Comparison of ENCODE assay signal across 9 cellular contexts in the genomic region with DNA sequence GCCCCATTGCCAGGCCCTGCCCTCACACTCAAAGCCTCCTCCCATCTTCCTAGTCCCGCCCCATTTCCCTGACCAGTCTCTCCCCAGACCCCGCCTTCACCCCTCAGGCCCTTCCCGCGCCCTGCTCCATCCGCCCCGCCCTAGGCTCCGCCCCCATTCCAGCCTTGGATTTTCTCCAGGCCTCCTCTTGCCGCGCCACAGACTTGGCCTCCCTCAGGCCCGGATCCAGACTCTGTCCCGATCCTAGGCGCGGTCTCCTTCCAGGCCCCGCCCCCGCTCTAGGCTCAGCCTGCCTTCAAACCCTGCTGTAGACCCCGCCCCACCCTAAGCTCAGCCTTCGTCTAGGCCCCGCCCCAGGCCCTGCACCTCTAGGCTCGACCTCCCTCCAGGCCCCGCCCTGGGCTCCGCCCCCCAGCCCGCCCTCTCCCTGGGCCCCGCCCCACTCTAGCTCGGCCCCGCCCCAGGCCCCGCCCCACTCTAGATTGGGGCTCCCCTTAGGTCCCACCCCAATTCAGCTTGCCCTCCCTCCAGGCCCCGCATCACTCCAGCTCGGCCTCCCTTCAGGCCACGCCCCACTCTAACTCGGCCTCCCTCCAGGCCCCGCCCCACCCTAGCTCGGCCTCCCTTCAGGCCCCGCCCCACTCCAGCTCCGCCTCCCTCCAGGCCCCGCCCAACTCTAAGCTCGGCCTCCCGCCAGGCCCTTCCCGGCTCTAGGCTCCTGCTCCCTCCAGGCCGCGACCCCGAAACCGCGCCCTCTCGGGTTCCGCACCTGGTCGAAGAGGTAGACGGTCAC. TPM values are rescaled to one million over a fixed set of nuclear protein-coding genes. Genes with fewer than 3 reads are reported as not detected.
DNase-seq lines count a peak whose midpoint lies in the region; ATAC-seq, FAIRE-seq and TF ChIP-seq lines count a peak whose summit lies in the region.
"Had no signal": no experiment of that assay in that cellular context is flagged by ENCODE, and none has a peak within 500 bp of the region (broad histone marks: within the 10 kb centered on the region; RNA-seq: fewer than 3 reads in every experiment).

No MANE protein-coding gene starts in this region.

- FAIRE-seq in HTR-8/SVneo (lab: Jason Lieb, UNC): no peak
- FAIRE-seq in RCC 7860 (lab: Jason Lieb, UNC): peak; percentile 67
- FAIRE-seq: endometrium had no signal

- H3K27ac Mint-ChIP-seq in activated T-helper 1 cell treated with anti-CD3 and anti-CD28 coated beads, Interleukin-12 subunit alpha, Interleukin-12 subunit beta, Interleukin-2, Interleukin-4 antibody, amounts not matched to agents 30 ng/mL and 10 ng/mL and 1 ng/mL, durations not matched to agents 14 hours and 24 hours and 36 hours: peak overlapping the region; percentile 29
- H3K27ac Mint-ChIP-seq in natural killer cell: peak overlapping the region; percentile 24 to 88

- peaks cover 27% of the 10 kb centered on the region for H3K4me1 Mint-ChIP-seq in activated T-helper 1 cell treated with anti-CD3 and anti-CD28 coated beads, Interleukin-12 subunit alpha, Interleukin-12 subunit beta, Interleukin-2, Interleukin-4 antibody, amounts not matched to agents 30 ng/mL and 10 ng/mL and 1 ng/mL, durations not matched to agents 14 hours and 24 hours and 36 hours (ENCODE audit: low read depth)
- peaks cover 30 to 48% of the 10 kb centered on the region in 2 donors for H3K4me1 Mint-ChIP-seq in natural killer cell

- intact Hi-C loops in activated T-helper 1 cell treated with anti-CD3 and anti-CD28 coated beads, Interleukin-12 subunit alpha, Interleukin-12 subunit beta, Interleukin-2, Interleukin-4 antibody, amounts not matched to agents 30 ng/mL and 10 ng/mL and 1 ng/mL, durations not matched to agents 14 hours and 24 hours and 36 hours (cut with micrococcal nuclease): loop anchor here (1.0 to 5.0 kb wide), 10 partner anchors 9 to 245 kb away; a partner anchor contains a TSS
- intact Hi-C loops in natural killer cell (cut with micrococcal nuclease): loop anchor here (2.0 to 5.0 kb wide), 2 partner anchors 24 to 144 kb away; a partner anchor contains a TSS

- TF ChIP-seq CTCF in fibroblast of mammary gland (conservative IDR thresholded peaks at IDR 0.05; ENCODE audit: control insufficient read depth, insufficient read depth, low read depth, low read length) (no peak), natural killer cell (IDR thresholded peaks at IDR 0.05) (no peak)

- H3K9me3 Mint-ChIP-seq in activated T-helper 1 cell treated with anti-CD3 and anti-CD28 coated beads, Interleukin-12 subunit alpha, Interleukin-12 subunit beta, Interleukin-2, Interleukin-4 antibody, amounts not matched to agents 30 ng/mL and 10 ng/mL and 1 ng/mL, durations not matched to agents 14 hours and 24 hours and 36 hours: no peaks in the 10 kb centered on the region
- no peaks in the 10 kb centered on the region for H3K9me3 Mint-ChIP-seq in natural killer cell

- peak; percentile 99 for DNase-seq in CMK (ENCODE audit: low read depth)
- DNase-seq in HTR-8/SVneo (ENCODE audit: insufficient read length, low spot score): peak; percentile 94
- DNase-seq in RCC 7860 (ENCODE audit: low spot score): peak; percentile 77
- peak; percentile 82 for DNase-seq in activated T-helper 1 cell treated with anti-CD3 and anti-CD28 coated beads, Interleukin-12 subunit alpha, Interleukin-12 subunit beta, Interleukin-2, Interleukin-4 antibody, amounts not matched to agents 30 ng/mL and 10 ng/mL and 1 ng/mL, durations not matched to agents 14 hours and 24 hours and 36 hours (ENCODE audit: low spot score)
- DNase-seq in fibroblast of mammary gland (ENCODE audit: low read depth): peak; percentile 96
- DNase-seq in natural killer cell: peak; percentile 89
- peak; percentile 65 to 95 (median 88) for DNase-seq in stimulated activated naive CD4-positive, alpha-beta T cell (lab: John Stamatoyannopoulos, UW)

- H3K4me3 Mint-ChIP-seq in activated T-helper 1 cell treated with anti-CD3 and anti-CD28 coated beads, Interleukin-12 subunit alpha, Interleukin-12 subunit beta, Interleukin-2, Interleukin-4 antibody, amounts not matched to agents 30 ng/mL and 10 ng/mL and 1 ng/mL, durations not matched to agents 14 hours and 24 hours and 36 hours: peak overlapping the region; percentile 68
- H3K4me3 Mint-ChIP-seq in natural killer cell: peak overlapping the region; percentile 67

- H3K4me3 ChIP-seq in fibroblast of mammary gland (ENCODE audit: control insufficient read depth, low read depth, low read length): peak overlapping the region; percentile 52

- peak; percentile 56 for ATAC-seq in GM21360 (IDR thresholded peaks at IDR 0.05; ENCODE audit: unreplicated experiment)
- ATAC-seq in natural killer cell: peak; percentile 77 to 93 (median 81)

- H3K36me3 Mint-ChIP-seq in activated T-helper 1 cell treated with anti-CD3 and anti-CD28 coated beads, Interleukin-12 subunit alpha, Interleukin-12 subunit beta, Interleukin-2, Interleukin-4 antibody, amounts not matched to agents 30 ng/mL and 10 ng/mL and 1 ng/mL, durations not matched to agents 14 hours and 24 hours and 36 hours (ENCODE audit: low read depth): no peaks in the 10 kb centered on the region
- no peaks in the 10 kb centered on the region for H3K36me3 Mint-ChIP-seq in natural killer cell

- peaks cover 21% of the 10 kb centered on the region for H3K27me3 Mint-ChIP-seq in activated T-helper 1 cell treated with anti-CD3 and anti-CD28 coated beads, Interleukin-12 subunit alpha, Interleukin-12 subunit beta, Interleukin-2, Interleukin-4 antibody, amounts not matched to agents 30 ng/mL and 10 ng/mL and 1 ng/mL, durations not matched to agents 14 hours and 24 hours and 36 hours (ENCODE audit: insufficient read depth)
- H3K27me3 Mint-ChIP-seq in natural killer cell (ENCODE audit: low read depth in 2 of 2): peaks cover 8 to 19% of the 10 kb centered on the region in 2 donors

RNA-seq across cellular contexts. Expression of a gene that starts 18.5 kb away (rescaled TPM):
- total RNA-seq in activated T-helper 1 cell treated with anti-CD3 and anti-CD28 coated beads, Interleukin-12 subunit alpha, Interleukin-12 subunit beta, Interleukin-2, Interleukin-4 antibody, amounts not matched to agents 30 ng/mL and 10 ng/mL and 1 ng/mL, durations not matched to agents 14 hours and 24 hours and 36 hours: 2.0 and 3.1 TPM in 2 replicates
- total RNA-seq in natural killer cell: 1 to 10 TPM in 2 of 3 donors, under 1 TPM in 1; 0.64 to 2.9 (median 1.9) TPM

RNA-seq across cellular contexts. Expression of a gene that starts 24.0 kb away (rescaled TPM):
- 35.9 and 37.1 TPM in 2 replicates for total RNA-seq in activated T-helper 1 cell treated with anti-CD3 and anti-CD28 coated beads, Interleukin-12 subunit alpha, Interleukin-12 subunit beta, Interleukin-2, Interleukin-4 antibody, amounts not matched to agents 30 ng/mL and 10 ng/mL and 1 ng/mL, durations not matched to agents 14 hours and 24 hours and 36 hours
- total RNA-seq in natural killer cell: 10 to 100 TPM; 38.5 to 44.1 (median 39.2) TPM

RNA-seq across cellular contexts. Expression of a gene that starts 37.7 kb away (rescaled TPM):
- total RNA-seq in activated T-helper 1 cell treated with anti-CD3 and anti-CD28 coated beads, Interleukin-12 subunit alpha, Interleukin-12 subunit beta, Interleukin-2, Interleukin-4 antibody, amounts not matched to agents 30 ng/mL and 10 ng/mL and 1 ng/mL, durations not matched to agents 14 hours and 24 hours and 36 hours: 2.2 and 2.4 TPM in 2 replicates
- 1 to 10 TPM in 1 of 3 donors, under 1 TPM in 2; 0.77 to 1.2 (median 0.85) TPM for total RNA-seq in natural killer cell

RNA-seq across cellular contexts. Expression of a gene that starts 47.3 kb away (rescaled TPM):
- 96.0 and 100 TPM in 2 replicates for total RNA-seq in activated T-helper 1 cell treated with anti-CD3 and anti-CD28 coated beads, Interleukin-12 subunit alpha, Interleukin-12 subunit beta, Interleukin-2, Interleukin-4 antibody, amounts not matched to agents 30 ng/mL and 10 ng/mL and 1 ng/mL, durations not matched to agents 14 hours and 24 hours and 36 hours
- total RNA-seq in natural killer cell: 10 to 100 TPM; 14.2 to 29.0 (median 16.7) TPM

RNA-seq across cellular contexts. Expression of a gene that starts 58.9 kb away (rescaled TPM):
- total RNA-seq in activated T-helper 1 cell treated with anti-CD3 and anti-CD28 coated beads, Interleukin-12 subunit alpha, Interleukin-12 subunit beta, Interleukin-2, Interleukin-4 antibody, amounts not matched to agents 30 ng/mL and 10 ng/mL and 1 ng/mL, durations not matched to agents 14 hours and 24 hours and 36 hours: not detected in 2 replicates
- total RNA-seq in natural killer cell: under 1 TPM in 1 of 3 donors, not detected in 2; 0.40 TPM

Comparison
In these comparisons a context has a peak if more than half of its experiments do, and no peak if none do; other contexts are left out.
1. Peak in every context shown above with its lines: DNase-seq, ATAC-seq and H3K4me3 ChIP-seq.